ENCODE assay signal across 25 cellular contexts in the genomic region with DNA sequence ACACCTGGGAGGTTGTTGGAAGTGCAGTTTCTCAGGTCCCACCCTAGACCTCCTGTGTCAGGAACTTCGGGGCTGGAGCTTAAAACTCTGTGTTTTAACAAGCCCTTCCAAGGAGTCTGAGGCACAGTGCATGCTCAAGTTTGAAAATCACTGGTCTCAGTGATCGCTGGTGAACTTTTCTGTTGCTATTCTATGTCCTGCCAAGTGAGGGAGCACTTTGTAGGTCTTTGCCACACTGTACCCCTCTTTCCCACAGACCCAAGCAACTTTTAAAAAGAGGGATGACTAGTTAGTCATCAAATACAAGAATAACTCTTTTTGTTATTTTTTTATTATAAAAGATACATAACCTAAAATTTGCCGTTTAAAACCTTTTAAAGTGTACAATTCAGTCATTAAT.
A peak's percentile ranks its signal among the peaks of the same experiment; 100 is the strongest.
DNase-seq lines count a peak whose midpoint lies in the region; ATAC-seq, FAIRE-seq and TF ChIP-seq lines count a peak whose summit lies in the region.
"Had no signal": no experiment of that assay in that cellular context is flagged by ENCODE, and none has a peak within 500 bp of the region (broad histone marks: within the 10 kb centered on the region; RNA-seq: fewer than 3 reads in every experiment).

No MANE protein-coding gene starts in this region.

- 46% methylated on average over 3 of the region's 3 CpGs for WGBS in SK-N-SH (ENCODE audit: low lambda C conversion rate)
- 77% methylated on average over 3 of the region's 3 CpGs; no CpG with 5 or more reads in 1 of the 2 experiments for WGBS in H1 (ENCODE audit: extremely low coverage in 1 of 2, insufficient coverage in 1 of 2, insufficient read length in 1 of 2, insufficient replicate concordance in 2 of 2, low coverage in 1 of 2, low lambda C conversion rate in 2 of 2, missing lambda C conversion rate in 1 of 2), 2 experiments
- WGBS in smooth muscle cell (ENCODE audit: low lambda C conversion rate) = 66% methylated on average over 3 of the region's 3 CpGs

- no peak overlapping the region for H2BK120ac ChIP-seq in H1 (replicated peaks; ENCODE audit: low read depth, low read length)

- H3K27me3 ChIP-seq in SK-N-SH (ENCODE audit: insufficient read depth) (no peaks in the 10 kb centered on the region), MM.1S (replicated peaks; ENCODE audit: insufficient read depth, low read length) (no peaks in the 10 kb centered on the region), H1 (replicated peaks in 1 of 4; ENCODE audit: control insufficient read depth in 3 of 4, extremely low read depth in 1 of 4, insufficient read depth in 3 of 4, low read length in 3 of 4) (no peaks in the 10 kb centered on the region), smooth muscle cell (ENCODE audit: low read depth) (no peaks in the 10 kb centered on the region)

- TF ChIP-seq EP300 in SK-N-SH (IDR thresholded peaks at IDR 0.05; ENCODE audit: borderline replicate concordance in 1 of 2, low read depth in 1 of 2, low read length in 1 of 2) = no peak
- no peak for TF ChIP-seq EP300 in H1 (IDR thresholded peaks at IDR 0.05; ENCODE audit: borderline replicate concordance in 1 of 2, low read depth in 2 of 2, low read length in 2 of 2)

- H3K79me1 ChIP-seq in H1 (ENCODE audit: low read depth, low read length) = no peaks in the 10 kb centered on the region

- no peaks in the 10 kb centered on the region for H3K23me2 ChIP-seq in H1 (ENCODE audit: low read depth, low read length)

- DNase-seq in SK-N-SH (no peak), MM.1S (no peak), H1 (ENCODE audit: low read depth in 1 of 2, low spot score in 2 of 2) (no peak), smooth muscle cell (lab: John Stamatoyannopoulos, UW; ENCODE audit: unreplicated experiment) (no peak), globus pallidus (ENCODE audit: low spot score) (no peak), SW480 (ENCODE audit: low spot score) (no peak)
- no peak for DNase-seq in activated T-cell treated with anti-CD3 and anti-CD28 coated beads, Interleukin-2, amount 50 U/mL, for 48 hours
- DNase-seq: 8988T; activated CD4-positive, alpha-beta T cell treated with anti-CD3 and anti-CD28 coated beads for 36 hours; activated T-cell treated with anti-CD3 and anti-CD28 coated beads, Interleukin-2, amount 50 U/mL, for 24 hours; CD8-positive, alpha-beta T cell; cerebellar nuclear complex; left colon; mesenchymal stem cell; NCI-H1105 treated with DMSO at 0.1 percent for 48 hours; NCI-H2029; NCI-H345; NCI-H774; nucleus accumbens; SHP77; stimulated activated CD4-positive, alpha-beta T cell treated with anti-CD3 and anti-CD28 coated beads, Interleukin-1b, Interleukin-23, amount 100 ng/mL, for 48 hours; T-helper 1 cell had no signal

- H3F3A ChIP-seq in SK-N-SH (replicated peaks; ENCODE audit: insufficient read depth) (no peaks in the 10 kb centered on the region), MM.1S (ENCODE audit: insufficient read depth, low read length) (peaks cover 5% of the 10 kb centered on the region), smooth muscle cell (ENCODE audit: low read depth) (no peaks in the 10 kb centered on the region)

- no peak for TF ChIP-seq RAD21 in SK-N-SH (IDR thresholded peaks at IDR 0.05; ENCODE audit: low read length)
- peak; percentile 56 to 58 for TF ChIP-seq RAD21 in H1 (IDR thresholded peaks at IDR 0.05 in 1 of 2, conservative IDR thresholded peaks at IDR 0.05 in 1 of 2; ENCODE audit: low read depth in 2 of 2, low read length in 2 of 2)

- no peak overlapping the region for H3K27ac ChIP-seq in SK-N-SH (ENCODE audit: low read depth in 2 of 2, low read length in 1 of 2)
- no peak overlapping the region for H3K27ac ChIP-seq in MM.1S (ENCODE audit: low read length)
- H3K27ac ChIP-seq in H1 (ENCODE audit: low read depth, low read length) = no peak overlapping the region
- no peak overlapping the region for H3K27ac ChIP-seq in smooth muscle cell (ENCODE audit: low read depth)

- no peak overlapping the region for H2AK5ac ChIP-seq in H1 (ENCODE audit: low read depth, low read length)

- no peaks in the 10 kb centered on the region for H3K36me3 ChIP-seq in SK-N-SH (replicated peaks in 1 of 2; ENCODE audit: control insufficient read depth in 1 of 2, insufficient read depth in 2 of 2, low read length in 1 of 2)
- no peaks in the 10 kb centered on the region for H3K36me3 ChIP-seq in MM.1S (replicated peaks; ENCODE audit: insufficient read depth, low read length)
- H3K36me3 ChIP-seq in H1 (ENCODE audit: control insufficient read depth in 2 of 4, insufficient read depth in 4 of 4, low read length in 3 of 4) = peaks cover 0 to 3% (median 0%) of the 10 kb centered on the region in 4 experiments; a peak in 1 of 8 replicates
- H3K36me3 ChIP-seq in smooth muscle cell (ENCODE audit: low read depth) = no peaks in the 10 kb centered on the region

- H3K9me2 ChIP-seq in SK-N-SH (no peaks in the 10 kb centered on the region), MM.1S (replicated peaks; ENCODE audit: insufficient read depth, low read length) (no peaks in the 10 kb centered on the region)

- no peak overlapping the region for H4K8ac ChIP-seq in H1 (ENCODE audit: extremely low read depth, insufficient read depth, low read length)

- ATAC-seq in SK-N-SH treated with all-trans-retinoic acid at 6 μM for 48 hours = no peak
- ATAC-seq: activated CD4-positive, alpha-beta T cell treated with anti-CD3 and anti-CD28 coated beads for 36 hours; CD8-positive, alpha-beta T cell; K562; left colon had no signal

- TF ChIP-seq CTCF in SK-N-SH (IDR thresholded peaks at IDR 0.05) (peak; percentile 29), MM.1S (IDR thresholded peaks at IDR 0.05; ENCODE audit: low read length) (peak; percentile 31), H1 (IDR thresholded peaks at IDR 0.05; ENCODE audit: control extremely low read depth in 1 of 3, insufficient read depth in 1 of 3, low read depth in 1 of 3, low read length in 3 of 3) (peak in 2 of 3 experiments; percentile 49 to 67; a peak in 3 of 4 replicates), smooth muscle cell (IDR thresholded peaks at IDR 0.05; ENCODE audit: borderline replicate concordance, insufficient read depth, poor library complexity, severe bottlenecking) (peak; percentile 13)

- H4K20me1 ChIP-seq in SK-N-SH (ENCODE audit: insufficient read depth) (no peaks in the 10 kb centered on the region), MM.1S (ENCODE audit: insufficient read depth, low read length) (no peaks in the 10 kb centered on the region), H1 (replicated peaks in 1 of 2; ENCODE audit: control insufficient read depth in 1 of 2, insufficient read depth in 2 of 2, low read length in 2 of 2) (no peaks in the 10 kb centered on the region), smooth muscle cell (ENCODE audit: low read depth) (no peaks in the 10 kb centered on the region)

- CTCF ChIA-PET in SK-N-SH (lab: Yijun Ruan, JAX) = no interaction called here
- CTCF ChIA-PET in H1 (lab: Charles Lee; ENCODE audit: partially characterized antibody) = interaction anchor here (0.7 kb wide), 1 partner anchor 12 kb away, joined by 6 read pairs; no protein-coding TSS in a partner anchor

- no peak overlapping the region for H4K91ac ChIP-seq in H1 (replicated peaks; ENCODE audit: insufficient read length, low read length)

- H3K18ac ChIP-seq in H1 (ENCODE audit: extremely low read depth, low read length) = no peak overlapping the region; the same call in 1 of the 2 replicates

- H3K9ac ChIP-seq in SK-N-SH (no peak overlapping the region), MM.1S (ENCODE audit: low read length) (no peak overlapping the region), H1 (replicated peaks in 1 of 4; ENCODE audit: extremely low read depth in 1 of 4, low read depth in 3 of 4, low read length in 3 of 4) (no peak overlapping the region), smooth muscle cell (ENCODE audit: low read depth) (no peak overlapping the region)

- H3K4me2 ChIP-seq in SK-N-SH = no peak overlapping the region
- no peak overlapping the region for H3K4me2 ChIP-seq in MM.1S (ENCODE audit: low read depth, low read length)
- H3K4me2 ChIP-seq in H1 (ENCODE audit: insufficient read depth in 1 of 2, low read depth in 2 of 2, low read length in 2 of 2) = no peak overlapping the region
- no peak overlapping the region for H3K4me2 ChIP-seq in smooth muscle cell

- FAIRE-seq in H1 (lab: Jason Lieb, UNC) = peak; percentile 85
- FAIRE-seq: K562, TTC549 had no signal

- H3K14ac ChIP-seq in H1 (ENCODE audit: insufficient read length) = no peak overlapping the region

- no peak overlapping the region for H3K23ac ChIP-seq in H1 (ENCODE audit: insufficient read length)

- no peak for TF ChIP-seq POLR2A in H1 (IDR thresholded peaks at IDR 0.05; ENCODE audit: control extremely low read depth in 1 of 2, low read depth in 2 of 2, low read length in 2 of 2)

- H4K5ac ChIP-seq in H1 (ENCODE audit: insufficient read length, low read depth, low read length) = no peak overlapping the region

- H3K4me1 ChIP-seq in SK-N-SH (ENCODE audit: control insufficient read depth in 1 of 2, insufficient read depth in 2 of 2, low read depth in 1 of 2, low read length in 1 of 2) (no peaks in the 10 kb centered on the region; a peak in 1 of 4 replicates), MM.1S (ENCODE audit: low read length) (peaks cover 4% of the 10 kb centered on the region; the same call in 1 of the 2 replicates), H1 (replicated peaks in 1 of 4; ENCODE audit: control insufficient read depth in 3 of 4, insufficient read depth in 4 of 4, low read length in 3 of 4) (no peaks in the 10 kb centered on the region), smooth muscle cell (ENCODE audit: low read depth) (no peaks in the 10 kb centered on the region)

- no peaks in the 10 kb centered on the region for H3K79me2 ChIP-seq in SK-N-SH (ENCODE audit: insufficient read depth)
- H3K79me2 ChIP-seq in MM.1S (ENCODE audit: low read length) = no peaks in the 10 kb centered on the region
- no peaks in the 10 kb centered on the region for H3K79me2 ChIP-seq in H1 (ENCODE audit: control insufficient read depth in 1 of 2, insufficient read depth in 2 of 2, low read length in 2 of 2)
- H3K79me2 ChIP-seq in smooth muscle cell (ENCODE audit: low read depth) = no peaks in the 10 kb centered on the region

- no peak overlapping the region for H3K4me3 ChIP-seq in SK-N-SH (ENCODE audit: low read depth in 2 of 2, low read length in 1 of 2)
- no peak overlapping the region for H3K4me3 ChIP-seq in MM.1S (ENCODE audit: low read length)
- no peak overlapping the region for H3K4me3 ChIP-seq in H1 (ENCODE audit: extremely low read depth in 1 of 4, insufficient read depth in 2 of 4, low read depth in 3 of 4, low read length in 4 of 4)
- H3K4me3 ChIP-seq in smooth muscle cell = no peak overlapping the region
- H3K4me3 ChIP-seq: K562 had no signal

- H2BK5ac ChIP-seq in H1 (ENCODE audit: low read depth, low read length) = no peak overlapping the region

- no peak overlapping the region for H2BK12ac ChIP-seq in H1 (ENCODE audit: low read depth, low read length)

- H2AFZ ChIP-seq in SK-N-SH (ENCODE audit: low read depth) (no peak overlapping the region), MM.1S (ENCODE audit: low read length) (no peak overlapping the region), H1 (ENCODE audit: low read length) (peak overlapping the region; percentile 67; the same call in 1 of the 2 replicates), smooth muscle cell (ENCODE audit: low read depth) (no peak overlapping the region)

- POLR2A ChIA-PET in SK-N-SH (lab: Yijun Ruan, JAX) = no interaction called here
- POLR2A ChIA-PET in H1 (lab: Charles Lee; ENCODE audit: partially characterized antibody) = no interaction called here

- no peak overlapping the region for H2BK15ac ChIP-seq in H1 (ENCODE audit: low read length)

- H3K9me3 ChIP-seq in SK-N-SH = no peaks in the 10 kb centered on the region
- H3K9me3 ChIP-seq in MM.1S (replicated peaks; ENCODE audit: insufficient read depth, low read length) = no peaks in the 10 kb centered on the region
- peaks cover 13 to 16% of the 10 kb centered on the region in 2 experiments for H3K9me3 ChIP-seq in H1 (ENCODE audit: insufficient read depth in 2 of 2, low read depth in 1 of 2, low read length in 1 of 2)
- H3K9me3 ChIP-seq in smooth muscle cell (replicated peaks; ENCODE audit: low read depth) = no peaks in the 10 kb centered on the region

- H3K4ac ChIP-seq in H1 (replicated peaks; ENCODE audit: insufficient read length, low read depth, low read length) = no peak overlapping the region

- no peak overlapping the region for H2BK20ac ChIP-seq in H1 (ENCODE audit: low read length)

- no peak overlapping the region for H3K56ac ChIP-seq in H1 (replicated peaks; ENCODE audit: insufficient read length, low read depth, low read length)

Comparison
In these comparisons a context has a peak if more than half of its experiments do, and no peak if none do; other contexts are left out.
1. Of the 17 proteins assayed by ChIP-seq in both H1 and SK-N-SH: peak only in H1: RAD21; only in SK-N-SH: none; in both: CTCF; in neither: 15.